27 cellular contexts compared by ENCODE assay signal in genomic region chr16:9542165-9542755, GRCh38.
"Had no signal": no experiment of that assay in that cellular context is flagged by ENCODE, and none has a peak within 500 bp of the region (broad histone marks: within the 10 kb centered on the region; RNA-seq: fewer than 3 reads in every experiment).

No MANE protein-coding gene starts in this region.

- H3K9me3 Mint-ChIP-seq: neural crest cell, type B pancreatic cell had no signal

- H3K4me3 Mint-ChIP-seq: naive thymus-derived CD8-positive, alpha-beta T cell; nephron; neural crest cell; stimulated activated memory B cell treated with anti-CD40 and anti-IgM and Interleukin-4, amounts not matched to agents 10 μg/mL and 1 μg/mL and 100 μg/mL, for 72 hours; stimulated activated naive CD8-positive, alpha-beta T cell treated with anti-CD3 and anti-CD28 coated beads, Interleukin-15, amount 100 ng/mL, for 72 hours; type B pancreatic cell had no signal

- H3K36me3 ChIP-seq: lower lobe of right lung, pancreas, prostate gland, tibial nerve, vagina had no signal

- H3K9me3 ChIP-seq: lower lobe of right lung, pancreas, prostate gland, vagina had no signal

- H3K27ac Mint-ChIP-seq: naive thymus-derived CD8-positive, alpha-beta T cell; nephron; stimulated activated memory B cell treated with anti-CD40 and anti-IgM and Interleukin-4, amounts not matched to agents 10 μg/mL and 1 μg/mL and 100 μg/mL, for 72 hours; stimulated activated naive CD8-positive, alpha-beta T cell treated with anti-CD3 and anti-CD28 coated beads, Interleukin-15, amount 100 ng/mL, for 72 hours; type B pancreatic cell had no signal

- DNase-seq: hypothalamus; islet precursor cell; left ventricle myocardium superior; lower lobe of right lung; mammary epithelial cell; mesenchymal stem cell; naive thymus-derived CD8-positive, alpha-beta T cell; nucleus accumbens; pancreas; posterior cingulate gyrus; retina; right cardiac atrium; stimulated activated CD4-positive, alpha-beta T cell treated with anti-CD3 and anti-CD28 coated beads, Interleukin-1b, Interleukin-23, amount 100 ng/mL, for 48 hours; stimulated activated CD4-positive, alpha-beta T cell treated with anti-CD3 and anti-CD28 coated beads, Interleukin-2, amount 100 ng/mL, for 48 hours; stimulated activated CD4-positive, alpha-beta T cell treated with anti-CD3 and anti-CD28 coated beads, Interleukin-4, amount 100 ng/mL, for 4 hours; stimulated activated CD8-positive, alpha-beta memory T cell treated with anti-CD3 and anti-CD28 coated beads, Interleukin-4, amount 100 ng/mL, for 48 hours; stimulated activated naive CD4-positive, alpha-beta T cell treated with Interleukin-2 at 50 U/mL for 16 hours; stimulated activated naive CD8-positive, alpha-beta T cell treated with anti-CD3 and anti-CD28 coated beads, Interleukin-15, amount 100 ng/mL, for 72 hours; substantia nigra had no signal

- H3K4me1 ChIP-seq: lower lobe of right lung, pancreas, prostate gland, tibial nerve, vagina had no signal

- H3K27me3 Mint-ChIP-seq: stimulated activated memory B cell treated with anti-CD40 and anti-IgM and Interleukin-4, amounts not matched to agents 10 μg/mL and 1 μg/mL and 100 μg/mL, for 72 hours; stimulated activated naive CD8-positive, alpha-beta T cell treated with anti-CD3 and anti-CD28 coated beads, Interleukin-15, amount 100 ng/mL, for 72 hours had no signal

- H3K27ac ChIP-seq: lower lobe of right lung, pancreas, prostate gland, tibial nerve, vagina had no signal

- H3K36me3 Mint-ChIP-seq: naive thymus-derived CD8-positive, alpha-beta T cell; stimulated activated memory B cell treated with anti-CD40 and anti-IgM and Interleukin-4, amounts not matched to agents 10 μg/mL and 1 μg/mL and 100 μg/mL, for 72 hours; type B pancreatic cell had no signal

- H3K4me2 ChIP-seq: smooth muscle cell had no signal

- H3K4me3 ChIP-seq: lower lobe of right lung, pancreas, prostate gland, smooth muscle cell, tibial nerve, vagina had no signal

- ATAC-seq: left ventricle myocardium superior; lower lobe of right lung; naive thymus-derived CD8-positive, alpha-beta T cell; pancreas; right cardiac atrium; stimulated activated memory B cell treated with anti-CD40 and anti-IgM and Interleukin-4, amounts not matched to agents 10 μg/mL and 1 μg/mL and 100 μg/mL, for 72 hours; stimulated activated naive CD8-positive, alpha-beta T cell treated with anti-CD3 and anti-CD28 coated beads, Interleukin-15, amount 100 ng/mL, for 72 hours had no signal

- H3K27me3 ChIP-seq: pancreas, tibial nerve, vagina had no signal

- H3K4me1 Mint-ChIP-seq: naive thymus-derived CD8-positive, alpha-beta T cell; nephron; neural crest cell; stimulated activated memory B cell treated with anti-CD40 and anti-IgM and Interleukin-4, amounts not matched to agents 10 μg/mL and 1 μg/mL and 100 μg/mL, for 72 hours; stimulated activated naive CD8-positive, alpha-beta T cell treated with anti-CD3 and anti-CD28 coated beads, Interleukin-15, amount 100 ng/mL, for 72 hours had no signal
